In genomic region chr3:112653881-112654300, GRCh38 we compare ENCODE assay signal across 11 cellular contexts. TPM values are rescaled to one million over a fixed set of nuclear protein-coding genes. Genes with fewer than 3 reads are reported as not detected.
DNase-seq lines count a peak whose midpoint lies in the region; ATAC-seq and TF ChIP-seq lines count a peak whose summit lies in the region.
"Had no signal": no experiment of that assay in that cellular context is flagged by ENCODE, and none has a peak within 500 bp of the region (broad histone marks: within the 10 kb centered on the region; RNA-seq: fewer than 3 reads in every experiment).

No MANE protein-coding gene starts in this region.

- TF ChIP-seq CTCF in HCT116 (IDR thresholded peaks at IDR 0.05 in 2 of 3, conservative IDR thresholded peaks at IDR 0.05 in 1 of 3; ENCODE audit: borderline replicate concordance in 1 of 3, insufficient read depth in 1 of 3, low read depth in 2 of 3, low read length in 2 of 3) (no peak), astrocyte of the spinal cord (IDR thresholded peaks at IDR 0.05; ENCODE audit: low read depth, low read length) (no peak), hepatocyte (IDR thresholded peaks at IDR 0.05; ENCODE audit: poor library complexity) (no peak), endothelial cell (IDR thresholded peaks at IDR 0.05; ENCODE audit: unreplicated experiment) (no peak)
- no peak for TF ChIP-seq CTCF in CD8-positive, alpha-beta T cell (IDR thresholded peaks at IDR 0.05)

- H3K4me3 ChIP-seq in HCT116 (replicated peaks in 1 of 2; ENCODE audit: low read depth in 1 of 2, low read length in 2 of 2) = no peak overlapping the region
- no peak overlapping the region for H3K4me3 ChIP-seq in astrocyte of the spinal cord (ENCODE audit: low read depth, low read length)
- H3K4me3 ChIP-seq in hepatocyte = no peak overlapping the region
- no peak overlapping the region for H3K4me3 ChIP-seq in subcutaneous abdominal adipose tissue (ENCODE audit: low read depth in 1 of 5, low read length in 5 of 5)
- H3K4me3 ChIP-seq in CD8-positive, alpha-beta T cell (ENCODE audit: low read depth, low read length) = no peak overlapping the region

- no peak overlapping the region for H3K4me3 Mint-ChIP-seq in endothelial cell (ENCODE audit: unreplicated experiment)
- H3K4me3 Mint-ChIP-seq in CD8-positive, alpha-beta T cell = no peak overlapping the region
- H3K4me3 Mint-ChIP-seq: activated naive CD8-positive, alpha-beta T cell treated with anti-CD3 and anti-CD28 coated beads, Interleukin-2, amount 10 ng/mL, durations not matched to agents 7 days and 5 days had no signal

- no TSS peak for BruUV-seq in HCT116 (replicated peaks; lab: Mats Ljungman, UMichigan)

- H3K27me3 ChIP-seq in HCT116 (ENCODE audit: insufficient read depth, low read length) = no peaks in the 10 kb centered on the region
- no peaks in the 10 kb centered on the region for H3K27me3 ChIP-seq in hepatocyte
- H3K27me3 ChIP-seq in subcutaneous abdominal adipose tissue (ENCODE audit: control insufficient read depth in 5 of 5, insufficient read depth in 4 of 5, low read length in 5 of 5) = no peaks in the 10 kb centered on the region
- H3K27me3 ChIP-seq in CD8-positive, alpha-beta T cell (ENCODE audit: insufficient read depth, low read length) = no peaks in the 10 kb centered on the region

- 68% methylated on average over 5 of the region's 5 CpGs for WGBS in hepatocyte (ENCODE audit: low lambda C conversion rate, missing lambda C conversion rate)

- POLR2A ChIA-PET in HCT116 (lab: Charles Lee) = interaction anchor here (1.2 kb wide), 1 partner anchor 12 kb away, joined by 3 read pairs; no protein-coding TSS in a partner anchor
- POLR2A ChIA-PET in CD8-positive, alpha-beta T cell (lab: Charles Lee) = interaction anchor here (0.6 kb wide), 1 partner anchor 17 kb away, joined by 3 read pairs; no protein-coding TSS in a partner anchor

- H3K4me1 Mint-ChIP-seq in endothelial cell (ENCODE audit: unreplicated experiment) = peaks cover 7% of the 10 kb centered on the region
- no peaks in the 10 kb centered on the region for H3K4me1 Mint-ChIP-seq in CD8-positive, alpha-beta T cell (ENCODE audit: low read depth)

- H3K9me3 Mint-ChIP-seq in endothelial cell (ENCODE audit: unreplicated experiment) = no peaks in the 10 kb centered on the region
- H3K9me3 Mint-ChIP-seq in CD8-positive, alpha-beta T cell = no peaks in the 10 kb centered on the region
- H3K9me3 Mint-ChIP-seq: activated naive CD8-positive, alpha-beta T cell treated with anti-CD3 and anti-CD28 coated beads, Interleukin-2, amount 10 ng/mL, durations not matched to agents 7 days and 5 days had no signal

- no peak for TF ChIP-seq POLR2A in HCT116 (IDR thresholded peaks at IDR 0.05; ENCODE audit: borderline replicate concordance, extremely low read depth, insufficient read depth, insufficient read length)

- in situ Hi-C loops in astrocyte of the spinal cord (cut with HindIII; ENCODE audit: low sequenced_read_pairs) = no loop called here

- DNase-seq in HCT116 (ENCODE audit: low read depth, low spot score) (no peak), astrocyte of the spinal cord (ENCODE audit: low read depth, low spot score) (peak; percentile 91), hepatocyte (ENCODE audit: low spot score) (no peak), DMS 273 treated with DMSO at 0.1 percent for 48 hours (lab: John Stamatoyannopoulos, UW) (no peak), endothelial cell (ENCODE audit: low spot score) (no peak), dermis blood vessel endothelial cell (no peak)
- no peak for DNase-seq in CD8-positive, alpha-beta T cell
- DNase-seq: activated naive CD8-positive, alpha-beta T cell treated with anti-CD3 and anti-CD28 coated beads, Interleukin-2, amount 10 ng/mL, durations not matched to agents 7 days and 5 days; DMS53; NCI-H1092 treated with DMSO at 0.1 percent for 48 hours had no signal

- H3K27ac ChIP-seq in HCT116 (ENCODE audit: low read depth, low read length) (no peak overlapping the region), hepatocyte (peak overlapping the region; percentile 79), subcutaneous abdominal adipose tissue (ENCODE audit: low read depth, low read length) (peak overlapping the region; percentile 68)
- no peak overlapping the region for H3K27ac ChIP-seq in CD8-positive, alpha-beta T cell (ENCODE audit: low read depth, low read length)

- H2AFZ ChIP-seq in HCT116 (ENCODE audit: low read depth, low read length, poor library complexity, severe bottlenecking) (peak overlapping the region; percentile 66), hepatocyte (no peak overlapping the region)

- peak; percentile 27; the same call in 1 of the 2 replicates for ATAC-seq in HCT116
- no peak for ATAC-seq in CD8-positive, alpha-beta T cell

- TF ChIP-seq RAD21 in HCT116 (IDR thresholded peaks at IDR 0.05; ENCODE audit: low read depth) = no peak

- no peaks in the 10 kb centered on the region for H3K36me3 ChIP-seq in HCT116 (ENCODE audit: control insufficient read depth in 1 of 2, insufficient read depth in 2 of 2, low read length in 2 of 2)
- no peaks in the 10 kb centered on the region for H3K36me3 ChIP-seq in hepatocyte (replicated peaks; ENCODE audit: insufficient read depth, low read depth)
- H3K36me3 ChIP-seq in subcutaneous abdominal adipose tissue (ENCODE audit: control insufficient read depth in 5 of 5, insufficient read depth in 5 of 5, low read length in 5 of 5) = no peaks in the 10 kb centered on the region
- no peaks in the 10 kb centered on the region for H3K36me3 ChIP-seq in CD8-positive, alpha-beta T cell (ENCODE audit: insufficient read depth, low read length)

- CTCF ChIA-PET in HCT116 (lab: Charles Lee) = interaction anchor here (1.4 to 1.9 kb wide), 4 partner anchors 11 to 325 kb away, joined by 3 to 9 read pairs (median 6); no protein-coding TSS in a partner anchor
- CTCF ChIA-PET in CD8-positive, alpha-beta T cell (lab: Charles Lee) = interaction anchor here (0.5 to 3.4 kb wide), 4 partner anchors 11 to 1587 kb away, joined by 3 to 18 read pairs (median 6); no protein-coding TSS in a partner anchor

- no peak overlapping the region for H3K9ac ChIP-seq in HCT116 (ENCODE audit: low read length)
- H3K9ac ChIP-seq in subcutaneous abdominal adipose tissue (ENCODE audit: low read length in 5 of 5) = peak overlapping the region in 1 of 5 donors; percentile 5

- intact Hi-C loops in HCT116 (cut with micrococcal nuclease) = no loop called here
- intact Hi-C loops in CD8-positive, alpha-beta T cell (cut with DNase I, micrococcal nuclease) = no loop called here

- RAD21 ChIA-PET in HCT116 (lab: Charles Lee; ENCODE audit: low non-redundant PET in 1 of 2, low total read pairs in 2 of 2, uncharacterized antibody in 2 of 2, unreplicated experiment in 2 of 2) = interaction anchor here in 1 of 2 experiments (1.8 kb wide), 1 partner anchor 81 kb away, joined by 4 read pairs; no protein-coding TSS in a partner anchor

- H3K36me3 Mint-ChIP-seq in endothelial cell (ENCODE audit: low read depth, unreplicated experiment) = no peaks in the 10 kb centered on the region
- H3K36me3 Mint-ChIP-seq in CD8-positive, alpha-beta T cell = no peaks in the 10 kb centered on the region

- H3K4me2 ChIP-seq in HCT116 (ENCODE audit: low read length) = peak overlapping the region; percentile 37
- H3K4me2 ChIP-seq in hepatocyte = no peak overlapping the region

- H3K9me2 ChIP-seq in HCT116 (ENCODE audit: insufficient read depth) (no peaks in the 10 kb centered on the region), hepatocyte (replicated peaks; ENCODE audit: insufficient read depth) (no peaks in the 10 kb centered on the region)

- no peak overlapping the region for H3K27ac Mint-ChIP-seq in endothelial cell (ENCODE audit: unreplicated experiment)
- H3K27ac Mint-ChIP-seq in CD8-positive, alpha-beta T cell = no peak overlapping the region
- H3K27ac Mint-ChIP-seq: activated naive CD8-positive, alpha-beta T cell treated with anti-CD3 and anti-CD28 coated beads, Interleukin-2, amount 10 ng/mL, durations not matched to agents 7 days and 5 days had no signal

- H3K27me3 Mint-ChIP-seq in endothelial cell (ENCODE audit: unreplicated experiment) = no peaks in the 10 kb centered on the region
- H3K27me3 Mint-ChIP-seq in CD8-positive, alpha-beta T cell (ENCODE audit: low read depth) = no peaks in the 10 kb centered on the region

- no peaks in the 10 kb centered on the region for H4K20me1 ChIP-seq in HCT116 (ENCODE audit: insufficient read depth)
- no peaks in the 10 kb centered on the region for H4K20me1 ChIP-seq in hepatocyte (ENCODE audit: insufficient read depth, poor library complexity, severe bottlenecking)

- no peaks in the 10 kb centered on the region for H3K79me2 ChIP-seq in HCT116 (ENCODE audit: insufficient read depth, low read length)
- no peaks in the 10 kb centered on the region for H3K79me2 ChIP-seq in hepatocyte

- H3K9me3 ChIP-seq in HCT116 (ENCODE audit: control insufficient read depth in 1 of 2, insufficient read depth in 1 of 2, low read depth in 1 of 2, low read length in 2 of 2) (no peaks in the 10 kb centered on the region), hepatocyte (ENCODE audit: low read depth) (no peaks in the 10 kb centered on the region), subcutaneous abdominal adipose tissue (ENCODE audit: control insufficient read depth in 5 of 5, low read length in 5 of 5) (no peaks in the 10 kb centered on the region)
- H3K9me3 ChIP-seq in CD8-positive, alpha-beta T cell (ENCODE audit: low read length) = no peaks in the 10 kb centered on the region

- H3K4me1 ChIP-seq in HCT116 (ENCODE audit: control insufficient read depth in 1 of 2, insufficient read depth in 2 of 2, low read length in 2 of 2) (peaks cover 0 to 22% of the 10 kb centered on the region in 2 experiments; a peak in 2 of 4 replicates), hepatocyte (ENCODE audit: insufficient read depth) (peaks cover 10% of the 10 kb centered on the region), subcutaneous abdominal adipose tissue (ENCODE audit: control insufficient read depth in 5 of 5, insufficient read depth in 5 of 5, low read length in 5 of 5) (peaks cover 0 to 15% (median 6%) of the 10 kb centered on the region in 5 donors)
- no peaks in the 10 kb centered on the region for H3K4me1 ChIP-seq in CD8-positive, alpha-beta T cell (ENCODE audit: insufficient read depth, low read length)

TF ChIP-seq in HCT116, 20 proteins besides CTCF, POLR2A, EP300 and RAD21 (continues in another document):
- TF ChIP-seq POLR2AphosphoS5 (IDR thresholded peaks at IDR 0.05; ENCODE audit: low read depth, low read length) (no peak), EZH2 (IDR thresholded peaks at IDR 0.05) (no peak), SIN3A (IDR thresholded peaks at IDR 0.05; ENCODE audit: low read depth) (no peak), CBX3 (IDR thresholded peaks at IDR 0.05; ENCODE audit: low read depth) (no peak)

RNA-seq across cellular contexts. Expression of gene CCDC80, which starts 12.9 kb away (rescaled TPM):
- total RNA-seq in HCT116 (2021; ENCODE audit: unreplicated experiment) (1.7 TPM), hepatocyte (26.6 and 27.1 TPM in 2 replicates), endothelial cell (ENCODE audit: unreplicated experiment) (3.7 TPM), dermis blood vessel endothelial cell (8.5 and 24.3 TPM in 2 replicates)
- polyA plus RNA-seq in HCT116 (2012) = 0.56 and 0.89 TPM in 2 replicates
- polyA plus RNA-seq in hepatocyte = 83.5 and 95.4 TPM in 2 replicates
- not detected for total RNA-seq in CD8-positive, alpha-beta T cell
- total RNA-seq: activated naive CD8-positive, alpha-beta T cell treated with anti-CD3 and anti-CD28 coated beads, Interleukin-2, amount 10 ng/mL, durations not matched to agents 7 days and 5 days had no signal

Comparison
In these comparisons a context has a peak if more than half of its experiments do, and no peak if none do; other contexts are left out.
1. H3K27ac ChIP-seq: peak in hepatocyte (single experiment) and subcutaneous abdominal adipose tissue (single experiment); none in HCT116 (single experiment) and CD8-positive, alpha-beta T cell (single experiment).